ENCODE assay signal across 20 cellular contexts in genomic region chr17:31829649-31830048, GRCh38. TPM values are rescaled to one million over a fixed set of nuclear protein-coding genes. Genes with fewer than 3 reads are reported as not detected.
A peak's percentile ranks its signal among the peaks of the same experiment; 100 is the strongest.
DNase-seq lines count a peak whose midpoint lies in the region; ATAC-seq, FAIRE-seq and TF ChIP-seq lines count a peak whose summit lies in the region.
"Had no signal": no experiment of that assay in that cellular context is flagged by ENCODE, and none has a peak within 500 bp of the region (broad histone marks: within the 10 kb centered on the region; RNA-seq: fewer than 3 reads in every experiment).

No MANE protein-coding gene starts in this region.

- H3K36me3 ChIP-seq in kidney (ENCODE audit: control insufficient read depth in 1 of 2, insufficient read depth in 2 of 2, low read length in 2 of 2), result no peaks in the 10 kb centered on the region
- H3K36me3 ChIP-seq: BLaER1 had no signal

- no peaks in the 10 kb centered on the region for H3K9me3 ChIP-seq in kidney (ENCODE audit: control insufficient read depth in 1 of 2, low read length in 2 of 2)
- H3K9me3 ChIP-seq: Caco-2 had no signal

- intact Hi-C loops in kidney (cut with DNase I), result no loop called here

- peak; percentile 94 for FAIRE-seq in A204.1 (lab: Jason Lieb, UNC)
- FAIRE-seq in RCC 7860 (lab: Jason Lieb, UNC), result peak; percentile 81
- peak; percentile 81 for FAIRE-seq in colon (lab: Jason Lieb, UNC)
- FAIRE-seq in kidney (lab: Jason Lieb, UNC), result peak; percentile 91
- FAIRE-seq: GM12878 had no signal

- H3K27ac ChIP-seq in kidney (ENCODE audit: low read depth in 2 of 2, low read length in 2 of 2), result no peak overlapping the region
- H3K27ac ChIP-seq: BLaER1, C4-2B had no signal

- no peak overlapping the region for H3K9ac ChIP-seq in kidney (ENCODE audit: low read length in 2 of 2)
- H3K9ac ChIP-seq: BLaER1 had no signal

- DNase-seq in RCC 7860 (ENCODE audit: low spot score), result no peak
- no peak for DNase-seq in kidney
- DNase-seq in RKO (ENCODE audit: low spot score), result no peak
- DNase-seq in omental fat pad (ENCODE audit: low spot score), result no peak
- DNase-seq in foreskin melanocyte, result no peak
- DNase-seq: 8988T; Caco-2; CD4-positive, CD25-positive, alpha-beta regulatory T cell; CD8-positive, alpha-beta T cell; DMS153; DND-41; GDM1; H9 had no signal

- no peak overlapping the region for H3K4me3 ChIP-seq in kidney (ENCODE audit: low read length in 2 of 2)
- H3K4me3 ChIP-seq: BLaER1, GM12878, GM23338 had no signal

- no peak for TF ChIP-seq CTCF in kidney (IDR thresholded peaks at IDR 0.05; ENCODE audit: borderline replicate concordance, extremely low read depth, insufficient read depth)
- TF ChIP-seq CTCF in omental fat pad (IDR thresholded peaks at IDR 0.05), result no peak

- no peak for ATAC-seq in omental fat pad (ENCODE audit: low FRiP score)
- ATAC-seq: CD8-positive, alpha-beta T cell; GM12878; GM23338; HCT116 had no signal

- no peaks in the 10 kb centered on the region for H3K4me1 ChIP-seq in kidney (ENCODE audit: control insufficient read depth in 1 of 2, insufficient read depth in 1 of 2, low read depth in 1 of 2, low read length in 2 of 2)
- H3K4me1 ChIP-seq: Caco-2 had no signal

RNA-seq across cellular contexts. Expression of gene COPRS, which starts 29.4 kb away (rescaled TPM):
- total RNA-seq in kidney (34.3 TPM), omental fat pad (10 to 100 TPM; 39.2 to 76.1 (median 61.8) TPM)
- polyA plus RNA-seq in kidney (ENCODE audit: insufficient read depth, low read depth, low replicate concordance), result 124 TPM
